Comparison of ENCODE assay signal across 21 cellular contexts in genomic region chrX:37594755-37595382, GRCh38.
"Had no signal": no experiment of that assay in that cellular context is flagged by ENCODE, and none has a peak within 500 bp of the region (broad histone marks: within the 10 kb centered on the region; RNA-seq: fewer than 3 reads in every experiment).

No MANE protein-coding gene starts in this region.

- H3K9me3 ChIP-seq: adrenal gland, esophagus squamous epithelium, neutrophil, testis, upper lobe of left lung had no signal

- H3K27ac ChIP-seq: adrenal gland, esophagus squamous epithelium, hepatocyte, neutrophil, parathyroid adenoma, testis, upper lobe of left lung, WERI-Rb-1 had no signal

- H3K27ac Mint-ChIP-seq: activated CD4-positive, alpha-beta T cell treated with anti-CD3 and anti-CD28 coated beads for 36 hours; activated naive CD4-positive, alpha-beta T cell treated with anti-CD3 and anti-CD28 coated beads, Interleukin-2, amount 50 U/mL, for 72 hours; dendritic cell treated with granulocyte-macrophage colony-stimulating factor and Interleukin-4, amounts not matched to agents 40 ng/mL and 50 ng/mL, for 4 days; naive thymus-derived CD8-positive, alpha-beta T cell; stimulated activated effector memory CD8-positive, alpha-beta T cell treated with anti-CD3 and anti-CD28 coated beads, Interleukin-12 subunit alpha, Interleukin-12 subunit beta, amount 100 ng/mL, for 72 hours had no signal

- H3K4me3 ChIP-seq: adrenal gland, esophagus squamous epithelium, hepatocyte, testis, upper lobe of left lung had no signal

- H3K4me3 Mint-ChIP-seq: activated CD4-positive, alpha-beta T cell treated with anti-CD3 and anti-CD28 coated beads for 36 hours; dendritic cell treated with granulocyte-macrophage colony-stimulating factor and Interleukin-4, amounts not matched to agents 40 ng/mL and 50 ng/mL, for 4 days; naive thymus-derived CD8-positive, alpha-beta T cell; stimulated activated effector memory CD8-positive, alpha-beta T cell treated with anti-CD3 and anti-CD28 coated beads, Interleukin-12 subunit alpha, Interleukin-12 subunit beta, amount 100 ng/mL, for 72 hours had no signal

- DNase-seq: activated CD4-positive, alpha-beta T cell treated with anti-CD3 and anti-CD28 coated beads for 36 hours; activated CD4-positive, alpha-beta T cell treated with anti-CD3 and anti-CD28 coated beads, Interleukin-2, amount 50 U/mL, for 48 hours; activated gamma-delta T cell; adrenal gland; effector CD8-positive, alpha-beta T cell; esophagus squamous epithelium; mesenchymal stem cell; naive thymus-derived CD8-positive, alpha-beta T cell; stimulated activated CD4-positive, alpha-beta T cell treated with anti-CD3 and anti-CD28 coated beads, Interleukin-4, amount 100 ng/mL, for 24 hours; T1000; testis; upper lobe of left lung; WERI-Rb-1 had no signal

- H3K27me3 ChIP-seq: adrenal gland, esophagus squamous epithelium, hepatocyte, neutrophil, testis, upper lobe of left lung had no signal

- H3K36me3 Mint-ChIP-seq: activated naive CD4-positive, alpha-beta T cell treated with anti-CD3 and anti-CD28 coated beads, Interleukin-2, amount 50 U/mL, for 72 hours; naive thymus-derived CD8-positive, alpha-beta T cell; stimulated activated effector memory CD8-positive, alpha-beta T cell treated with anti-CD3 and anti-CD28 coated beads, Interleukin-12 subunit alpha, Interleukin-12 subunit beta, amount 100 ng/mL, for 72 hours had no signal

- H3K27me3 Mint-ChIP-seq: activated CD4-positive, alpha-beta T cell treated with anti-CD3 and anti-CD28 coated beads for 36 hours; dendritic cell treated with granulocyte-macrophage colony-stimulating factor and Interleukin-4, amounts not matched to agents 40 ng/mL and 50 ng/mL, for 4 days had no signal

- H3K4me1 Mint-ChIP-seq: activated CD4-positive, alpha-beta T cell treated with anti-CD3 and anti-CD28 coated beads for 36 hours; naive thymus-derived CD8-positive, alpha-beta T cell; stimulated activated effector memory CD8-positive, alpha-beta T cell treated with anti-CD3 and anti-CD28 coated beads, Interleukin-12 subunit alpha, Interleukin-12 subunit beta, amount 100 ng/mL, for 72 hours had no signal

- H3K9me3 Mint-ChIP-seq: activated naive CD4-positive, alpha-beta T cell treated with anti-CD3 and anti-CD28 coated beads, Interleukin-2, amount 50 U/mL, for 72 hours; dendritic cell treated with granulocyte-macrophage colony-stimulating factor and Interleukin-4, amounts not matched to agents 40 ng/mL and 50 ng/mL, for 4 days; naive thymus-derived CD8-positive, alpha-beta T cell; stimulated activated effector memory CD8-positive, alpha-beta T cell treated with anti-CD3 and anti-CD28 coated beads, Interleukin-12 subunit alpha, Interleukin-12 subunit beta, amount 100 ng/mL, for 72 hours had no signal

- H3K36me3 ChIP-seq: adrenal gland, esophagus squamous epithelium, neutrophil, upper lobe of left lung, WERI-Rb-1 had no signal

- H3K4me1 ChIP-seq: adrenal gland, esophagus squamous epithelium, parathyroid adenoma, testis, upper lobe of left lung had no signal

- ATAC-seq: activated CD4-positive, alpha-beta T cell treated with anti-CD3 and anti-CD28 coated beads for 36 hours; activated naive CD4-positive, alpha-beta T cell treated with anti-CD3 and anti-CD28 coated beads, Interleukin-2, amount 50 U/mL, for 72 hours; naive thymus-derived CD8-positive, alpha-beta T cell; sciatic nerve; stimulated activated effector memory CD8-positive, alpha-beta T cell treated with anti-CD3 and anti-CD28 coated beads, Interleukin-12 subunit alpha, Interleukin-12 subunit beta, amount 100 ng/mL, for 72 hours had no signal

- FAIRE-seq: endothelial cell of umbilical vein had no signal
